Comparison of ENCODE assay signal across 8 cellular contexts in the genomic region with DNA sequence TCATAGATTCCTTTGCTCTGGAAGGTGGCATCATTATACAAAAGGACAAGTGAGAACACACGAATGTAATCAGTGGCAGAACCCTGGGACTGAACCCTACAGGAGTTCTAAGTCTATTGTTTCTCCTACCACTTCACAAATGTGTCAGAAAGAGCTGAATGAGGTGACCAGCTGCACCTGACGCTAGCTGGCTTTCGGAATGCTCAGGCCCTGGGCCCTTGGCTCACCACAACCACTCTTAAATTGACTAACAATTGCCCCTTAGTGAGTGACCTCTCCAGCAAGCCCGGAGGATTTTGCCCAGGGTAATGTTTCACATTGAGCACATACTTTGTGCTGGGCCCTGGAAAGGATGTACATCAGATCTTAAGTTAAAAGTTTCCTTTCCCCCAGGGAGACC. TPM values are rescaled to one million over a fixed set of nuclear protein-coding genes. Genes with fewer than 3 reads are reported as not detected.
A peak's percentile ranks its signal among the peaks of the same experiment; 100 is the strongest.
DNase-seq lines count a peak whose midpoint lies in the region; ATAC-seq and TF ChIP-seq lines count a peak whose summit lies in the region.

No MANE protein-coding gene starts in this region.

- POLR2A ChIA-PET in IMR-90 (lab: Charles Lee; ENCODE audit: unreplicated experiment) = interaction anchor here (0.6 to 1.6 kb wide), 2 partner anchors 16 to 42 kb away, joined by 5 to 7 read pairs; a partner anchor contains a TSS

- peak overlapping the region; percentile 59 for H3K23ac ChIP-seq in IMR-90 (ENCODE audit: low read depth, low read length)

- H3K56ac ChIP-seq in IMR-90 (ENCODE audit: extremely low read depth, insufficient read depth, low read length) = peak overlapping the region; percentile 67

- peak overlapping the region; percentile 100 for H4K91ac ChIP-seq in IMR-90 (ENCODE audit: insufficient read depth, low read depth, low read length)

- dilution Hi-C loops in IMR-90 (cut with HindIII; ENCODE audit: low sequenced_read_pairs, unreplicated experiment) = no loop called here

- peak overlapping the region; percentile 77 to 97; a peak in 3 of 4 replicates for H4K8ac ChIP-seq in IMR-90 (ENCODE audit: low read depth in 2 of 2, low read length in 2 of 2)

- H4K5ac ChIP-seq in IMR-90 (ENCODE audit: low read depth, low read length) = peak overlapping the region; percentile 47

- in situ Hi-C loops in IMR-90 (cut with MboI; ENCODE audit: low sequenced_read_pairs) = no loop called here

- H2BK5ac ChIP-seq in IMR-90 (ENCODE audit: low read depth, low read length, poor library complexity, severe bottlenecking) = peak overlapping the region; percentile 83

- H3K9me3 Mint-ChIP-seq in activated naive CD8-positive, alpha-beta T cell (ENCODE audit: low read depth) = no peaks in the 10 kb centered on the region

- peaks cover 5% of the 10 kb centered on the region; the same call in 1 of the 2 replicates for H3K9me1 ChIP-seq in IMR-90 (ENCODE audit: insufficient read depth, low read length)

- no peaks in the 10 kb centered on the region for H3K9me3 ChIP-seq in IMR-90 (ENCODE audit: control insufficient read depth, insufficient read depth, low read length)
- H3K9me3 ChIP-seq in iPS-18c (ENCODE audit: control insufficient read depth, insufficient read depth, low read length) = no peaks in the 10 kb centered on the region

- no peaks in the 10 kb centered on the region for H4K20me1 ChIP-seq in IMR-90 (ENCODE audit: insufficient read depth, low read length)

- DNase-seq in IMR-90 = no peak
- DNase-seq in foreskin melanocyte = no peak
- DNase-seq in NK-92 (lab: John Stamatoyannopoulos, UW; ENCODE audit: unreplicated experiment) = no peak
- DNase-seq in NCI-H146 (lab: John Stamatoyannopoulos, UW) = no peak
- DNase-seq in NCI-H446 (lab: John Stamatoyannopoulos, UW) = no peak

- peak overlapping the region; percentile 89 for H2AK9ac ChIP-seq in IMR-90 (replicated peaks; ENCODE audit: low read depth, low read length, poor library complexity)

- H3K14ac ChIP-seq in IMR-90 (replicated peaks; ENCODE audit: low read depth, low read length) = peak overlapping the region; percentile 69

- H2BK20ac ChIP-seq in IMR-90 (ENCODE audit: low read depth, low read length) = peak overlapping the region; percentile 78

- H2BK120ac ChIP-seq in IMR-90 (ENCODE audit: low read depth, low read length) = peak overlapping the region; percentile 100

- no peaks in the 10 kb centered on the region for H3K27me3 ChIP-seq in IMR-90 (ENCODE audit: control insufficient read depth, insufficient read depth, low read length)

- peaks cover 16% of the 10 kb centered on the region for H3K4me1 Mint-ChIP-seq in activated naive CD8-positive, alpha-beta T cell (ENCODE audit: low read depth)

- peak overlapping the region; percentile 93 for H3K4me3 Mint-ChIP-seq in activated naive CD8-positive, alpha-beta T cell

- H3K4me3 ChIP-seq in IMR-90 (ENCODE audit: insufficient read depth, low read depth, low read length) (no peak overlapping the region; the same call in 1 of the 2 replicates), iPS-18c (ENCODE audit: insufficient read depth, low read depth, low read length) (peak overlapping the region; percentile 67; the same call in 1 of the 2 replicates), skin epidermis (no peak overlapping the region)

- no TSS peak for BruUV-seq in IMR-90 (replicated peaks; lab: Mats Ljungman, UMichigan)

- H3K4me1 ChIP-seq in IMR-90 (ENCODE audit: control insufficient read depth, insufficient read depth, low read length) = peaks cover 11% of the 10 kb centered on the region

- TF ChIP-seq POLR2A in IMR-90 (IDR thresholded peaks at IDR 0.05; ENCODE audit: low read depth, low read length) = no peak

- intact Hi-C loops in IMR-90 (cut with micrococcal nuclease) = loop anchor here (2.0 kb wide), 1 partner anchor 188 kb away; no protein-coding TSS in a partner anchor

- H3K27ac Mint-ChIP-seq in activated naive CD8-positive, alpha-beta T cell = no peak overlapping the region

- H3K4ac ChIP-seq in IMR-90 (ENCODE audit: low read depth, low read length) = peak overlapping the region; percentile 99

- H3K36me3 Mint-ChIP-seq in activated naive CD8-positive, alpha-beta T cell = no peaks in the 10 kb centered on the region

- H3K27ac ChIP-seq in IMR-90 (ENCODE audit: insufficient read depth, low read length) = peak overlapping the region; percentile 98; the same call in 1 of the 2 replicates
- H3K27ac ChIP-seq in skin epidermis = peak overlapping the region in 12 of 21 experiments; percentile 24 to 98 (median 88)

- peak overlapping the region; percentile 16 for H3K9ac ChIP-seq in IMR-90 (ENCODE audit: low read depth, low read length)

- 17% methylated on average over 1 of the region's 4 CpGs; no CpG with 5 or more reads in 1 of the 2 experiments for WGBS in IMR-90 (ENCODE audit: extremely low coverage in 2 of 2, insufficient read length in 1 of 2), 2 experiments

- H3K27me3 Mint-ChIP-seq in activated naive CD8-positive, alpha-beta T cell = peaks cover 2% of the 10 kb centered on the region

- TF ChIP-seq RAD21 in IMR-90 (IDR thresholded peaks at IDR 0.05; ENCODE audit: low read length) = no peak

- H3K18ac ChIP-seq in IMR-90 (ENCODE audit: low read depth, low read length) = peak overlapping the region; percentile 77

- H2BK15ac ChIP-seq in IMR-90 (ENCODE audit: low read depth, low read length) = peak overlapping the region; percentile 46; the same call in 2 of the 3 replicates

- CTCF ChIA-PET in IMR-90 (lab: Yijun Ruan, JAX) = interaction anchor here (0.6 to 2.8 kb wide), 2 partner anchors 43 to 107 kb away, joined by 3 to 9 read pairs; no protein-coding TSS in a partner anchor

- H2AK5ac ChIP-seq in IMR-90 (ENCODE audit: low read depth, low read length) = peak overlapping the region; percentile 74

- no peak for ATAC-seq in IMR-90 (ENCODE audit: low read depth)

- peak overlapping the region; percentile 42; the same call in 1 of the 2 replicates for H3K4me2 ChIP-seq in IMR-90 (ENCODE audit: low read depth, low read length)

- H3K36me3 ChIP-seq in IMR-90 (ENCODE audit: control insufficient read depth, insufficient read depth, low read length) = no peaks in the 10 kb centered on the region

- H3K79me1 ChIP-seq in IMR-90 (ENCODE audit: low read depth in 1 of 2, low read length in 2 of 2) = no peaks in the 10 kb centered on the region

- no peak for TF ChIP-seq CTCF in IMR-90 (conservative IDR thresholded peaks at IDR 0.05; ENCODE audit: low read depth, low read length)

- peak overlapping the region; percentile 99 for H2AFZ ChIP-seq in IMR-90 (replicated peaks; ENCODE audit: low read length, poor library complexity)

TF ChIP-seq in IMR-90, 13 proteins besides CTCF, POLR2A, EP300 and RAD21:
- TF ChIP-seq, protein P1, sequence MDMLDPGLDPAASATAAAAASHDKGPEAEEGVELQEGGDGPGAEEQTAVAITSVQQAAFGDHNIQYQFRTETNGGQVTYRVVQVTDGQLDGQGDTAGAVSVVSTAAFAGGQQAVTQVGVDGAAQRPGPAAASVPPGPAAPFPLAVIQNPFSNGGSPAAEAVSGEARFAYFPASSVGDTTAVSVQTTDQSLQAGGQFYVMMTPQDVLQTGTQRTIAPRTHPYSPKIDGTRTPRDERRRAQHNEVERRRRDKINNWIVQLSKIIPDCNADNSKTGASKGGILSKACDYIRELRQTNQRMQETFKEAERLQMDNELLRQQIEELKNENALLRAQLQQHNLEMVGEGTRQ (IDR thresholded peaks at IDR 0.05; ENCODE audit: low read depth, low read length) = no peak
- TF ChIP-seq SMC3 (IDR thresholded peaks at IDR 0.05; ENCODE audit: low read depth, low read length) (no peak), RCOR1 (IDR thresholded peaks at IDR 0.05; ENCODE audit: insufficient replicate concordance, low read length) (no peak), MXI1 (IDR thresholded peaks at IDR 0.05; ENCODE audit: borderline replicate concordance, low read depth, low read length) (no peak), CHD1 (IDR thresholded peaks at IDR 0.05; ENCODE audit: low read depth, low read length) (no peak), FOS (IDR thresholded peaks at IDR 0.05; ENCODE audit: low read depth, low read length) (no peak), BHLHE40 (IDR thresholded peaks at IDR 0.05; ENCODE audit: low read depth, low read length) (no peak), RFX5 (IDR thresholded peaks at IDR 0.05; ENCODE audit: low read depth, low read length) (no peak), NFE2L2 (IDR thresholded peaks at IDR 0.05; ENCODE audit: low read depth, low read length) (no peak), MAFK (IDR thresholded peaks at IDR 0.05; ENCODE audit: low read depth, low read length) (no peak), MAZ (IDR thresholded peaks at IDR 0.05; ENCODE audit: borderline replicate concordance, low read depth, low read length) (no peak), CEBPB (IDR thresholded peaks at IDR 0.05; ENCODE audit: low read depth, low read length) (no peak)
- TF ChIP-seq, protein P2, sequence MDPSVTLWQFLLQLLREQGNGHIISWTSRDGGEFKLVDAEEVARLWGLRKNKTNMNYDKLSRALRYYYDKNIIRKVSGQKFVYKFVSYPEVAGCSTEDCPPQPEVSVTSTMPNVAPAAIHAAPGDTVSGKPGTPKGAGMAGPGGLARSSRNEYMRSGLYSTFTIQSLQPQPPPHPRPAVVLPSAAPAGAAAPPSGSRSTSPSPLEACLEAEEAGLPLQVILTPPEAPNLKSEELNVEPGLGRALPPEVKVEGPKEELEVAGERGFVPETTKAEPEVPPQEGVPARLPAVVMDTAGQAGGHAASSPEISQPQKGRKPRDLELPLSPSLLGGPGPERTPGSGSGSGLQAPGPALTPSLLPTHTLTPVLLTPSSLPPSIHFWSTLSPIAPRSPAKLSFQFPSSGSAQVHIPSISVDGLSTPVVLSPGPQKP (IDR thresholded peaks at IDR 0.05; ENCODE audit: borderline replicate concordance, low read depth, low read length) = no peak

RNA-seq across cellular contexts. Expression of a gene that starts 41.2 kb away (rescaled TPM):
- 43.6 and 52.2 TPM in 2 replicates for total RNA-seq in IMR-90 (2012; rRNA removed)
- 4.3 and 5.8 TPM in 2 replicates for polyA plus RNA-seq in IMR-90 (2012; rRNA removed)
- 3.5 and 4.7 TPM in 2 replicates for polyA plus RNA-seq in IMR-90 (2012; cell fraction: cytosol; rRNA removed)
- polyA plus RNA-seq in IMR-90 (2012; cell fraction: nucleus; rRNA removed; ENCODE audit: low replicate concordance) = 5.0 and 11.1 TPM in 2 replicates
